ENCODE assay signal across 7 cellular contexts in the genomic region with DNA sequence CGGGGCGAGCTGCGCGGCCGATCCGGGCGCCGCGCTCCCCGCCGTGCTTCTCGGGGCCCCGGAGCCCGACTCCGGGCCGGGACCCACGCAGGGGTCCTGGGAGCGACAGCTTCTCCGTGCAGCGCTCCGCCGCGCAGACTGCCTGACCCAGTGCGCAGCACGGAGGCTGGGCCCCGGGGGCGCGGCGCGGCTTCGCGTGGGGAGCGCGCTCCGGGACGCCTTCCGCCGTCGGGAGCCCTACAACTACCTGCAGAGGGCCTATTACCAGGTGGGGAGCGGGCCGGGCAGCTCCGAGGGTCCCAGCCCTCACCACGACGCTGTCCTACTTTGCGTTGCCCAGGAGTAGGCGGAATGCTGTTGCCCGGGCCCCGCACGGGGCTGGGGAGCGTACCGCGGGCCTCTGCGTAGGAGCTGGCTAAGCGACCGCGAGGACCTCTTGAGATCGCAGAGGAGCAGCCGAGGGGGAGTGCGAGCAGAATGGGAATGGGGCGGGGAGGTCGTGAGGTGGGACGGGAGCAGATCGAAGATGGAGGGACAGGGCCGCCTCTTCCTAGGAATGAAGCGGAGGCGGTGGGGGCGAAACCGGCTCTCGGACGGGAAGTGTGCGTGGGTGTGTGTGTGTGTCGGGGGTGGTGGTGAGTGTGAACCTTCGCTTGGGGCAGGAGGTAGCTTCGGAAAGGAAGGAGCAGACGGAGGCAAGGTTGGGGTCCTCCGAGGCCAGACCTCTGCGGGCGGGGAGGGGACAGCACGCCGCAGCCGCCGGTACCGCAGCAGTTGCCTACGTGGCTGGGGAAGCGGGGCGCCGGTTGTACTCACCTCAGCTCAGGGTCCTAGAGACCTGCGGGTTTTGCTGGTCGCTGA. TPM values are rescaled to one million over a fixed set of nuclear protein-coding genes. Genes with fewer than 3 reads are reported as not detected.
A peak's percentile ranks its signal among the peaks of the same experiment; 100 is the strongest.
DNase-seq lines count a peak whose midpoint lies in the region; ATAC-seq and TF ChIP-seq lines count a peak whose summit lies in the region.

No MANE protein-coding gene starts in this region.

- no peak overlapping the region for H4K5ac ChIP-seq in H9 (ENCODE audit: insufficient read length, low read depth, low read length)

- no peak overlapping the region for H2BK12ac ChIP-seq in H9 (ENCODE audit: insufficient read length, low read depth, low read length)

- no peaks in the 10 kb centered on the region for H3K79me1 ChIP-seq in H9 (ENCODE audit: insufficient read depth, low read depth, low read length, poor library complexity, severe bottlenecking)

- peaks cover 31 to 44% (median 44%) of the 10 kb centered on the region in 3 experiments for H3K36me3 Mint-ChIP-seq in H9 (ENCODE audit: insufficient read depth in 1 of 3, low read depth in 3 of 3)
- no peaks in the 10 kb centered on the region for H3K36me3 Mint-ChIP-seq in activated naive CD8-positive, alpha-beta T cell treated with anti-CD3 and anti-CD28 coated beads for 36 hours

- H4K91ac ChIP-seq in H9 (ENCODE audit: insufficient read length, low read depth, low read length), result no peak overlapping the region

- CTCF ChIA-PET in PC-3 (lab: Charles Lee), result no interaction called here

- H3K79me2 ChIP-seq in H9 (ENCODE audit: insufficient read depth, low read length) (peaks cover 2% of the 10 kb centered on the region; the same call in 1 of the 2 replicates), PC-3 (ENCODE audit: low read length) (no peaks in the 10 kb centered on the region)

- H3K4me3 ChIP-seq in PC-3 (ENCODE audit: low read length) (peak overlapping the region; percentile 67), heart right ventricle (peak overlapping the region; percentile 58 to 95 (median 76)), psoas muscle (peak overlapping the region; percentile 76)

- no peaks in the 10 kb centered on the region for H3K36me3 ChIP-seq in PC-3 (ENCODE audit: low read depth, low read length)
- H3K36me3 ChIP-seq in heart right ventricle, result peaks cover 0 to 29% (median 0%) of the 10 kb centered on the region in 9 donors
- peaks cover 0 to 2% of the 10 kb centered on the region in 2 donors for H3K36me3 ChIP-seq in psoas muscle (ENCODE audit: insufficient read depth in 1 of 2, low read depth in 1 of 2)

- H3K4me1 Mint-ChIP-seq in H9, result peaks cover 29 to 43% of the 10 kb centered on the region in 2 experiments
- peaks cover 17% of the 10 kb centered on the region for H3K4me1 Mint-ChIP-seq in activated naive CD8-positive, alpha-beta T cell treated with anti-CD3 and anti-CD28 coated beads for 36 hours

- intact Hi-C loops in PC-3 (cut with micrococcal nuclease) (no loop called here), heart right ventricle (cut with DNase I) (loop anchor here (5.0 to 10.0 kb wide), 7 partner anchors 52 to 214 kb away; partner anchors contain the start of genes MLF2 (in 7 of the 10) and PTMS (in 1 of the 10)), psoas muscle (cut with DNase I) (loop anchor here (5.0 to 10.0 kb wide), 3 partner anchors 74 to 212 kb away; partner anchors contain the start of gene MLF2 (in 2 of the 2))

- no peak overlapping the region for H3K56ac ChIP-seq in H9 (ENCODE audit: insufficient read length, low read depth, low read length)

- no peak overlapping the region for H2BK15ac ChIP-seq in H9 (ENCODE audit: low read depth, low read length)

- H4K8ac ChIP-seq in H9 (replicated peaks; ENCODE audit: insufficient read length, low read depth, low read length), result no peak overlapping the region

- peaks cover 14% of the 10 kb centered on the region for H3K23me2 ChIP-seq in H9 (ENCODE audit: insufficient read length, low read depth, low read length, poor library complexity, severe bottlenecking)

- no peak overlapping the region for H2AK5ac ChIP-seq in H9 (ENCODE audit: insufficient read length, low read length)

- no peaks in the 10 kb centered on the region for H3K9me2 ChIP-seq in PC-3 (replicated peaks; ENCODE audit: low read length)

- H3K23ac ChIP-seq in H9 (ENCODE audit: insufficient read length, low read depth, low read length), result no peak overlapping the region

- H4K20me1 ChIP-seq in H9 (ENCODE audit: control insufficient read depth, insufficient read depth, insufficient read length) (peaks cover 5% of the 10 kb centered on the region), PC-3 (ENCODE audit: low read length) (no peaks in the 10 kb centered on the region)

- POLR2A ChIA-PET in PC-3 (lab: Charles Lee; ENCODE audit: unreplicated experiment), result no interaction called here

- no peak overlapping the region for H2BK5ac ChIP-seq in H9 (ENCODE audit: insufficient read length, low read length)

- H3F3A ChIP-seq in PC-3 (ENCODE audit: low read length, unreplicated experiment), result no peaks in the 10 kb centered on the region

- H3K27ac Mint-ChIP-seq in H9, result peak overlapping the region; percentile 83 to 97 (median 97)
- peak overlapping the region; percentile 51 for H3K27ac Mint-ChIP-seq in activated naive CD8-positive, alpha-beta T cell treated with anti-CD3 and anti-CD28 coated beads for 36 hours

- no TSS peak for BruUV-seq in PC-3 (replicated peaks; lab: Mats Ljungman, UMichigan)

- H3K9ac ChIP-seq in H9 (ENCODE audit: extremely low read depth, insufficient read length, low read length) (peak overlapping the region; percentile 72), PC-3 (ENCODE audit: low read length) (peak overlapping the region; percentile 22; the same call in 1 of the 2 replicates)

- peak overlapping the region; percentile 82 for H3K14ac ChIP-seq in H9 (ENCODE audit: insufficient read depth, low read length)

- H3K27me3 ChIP-seq in H9 (ENCODE audit: insufficient read depth, low read length) (no peaks in the 10 kb centered on the region), PC-3 (ENCODE audit: low read length) (no peaks in the 10 kb centered on the region), heart right ventricle (peaks cover 0 to 40% (median 0%) of the 10 kb centered on the region in 7 donors), psoas muscle (ENCODE audit: insufficient read depth in 3 of 3, low read length in 2 of 3) (peaks cover 0 to 50% (median 6%) of the 10 kb centered on the region in 3 donors)

- no CpG with 5 or more reads among the region's 89 CpGs for WGBS in H9 (ENCODE audit: extremely low coverage, insufficient read length, low lambda C conversion rate)
- WGBS in heart right ventricle, 2 donors, result 1% methylated on average over 85 to 89 of the region's 89 CpGs
- 1 to 5% (median 1%) methylated on average over 64 to 89 of the region's 89 CpGs for WGBS in psoas muscle, 3 donors

- peaks cover 16% of the 10 kb centered on the region for H3K27me3 Mint-ChIP-seq in H9 (ENCODE audit: low read depth)
- H3K27me3 Mint-ChIP-seq in activated naive CD8-positive, alpha-beta T cell treated with anti-CD3 and anti-CD28 coated beads for 36 hours, result peaks cover 54% of the 10 kb centered on the region

- H3T11ph ChIP-seq in H9 (ENCODE audit: low read length), result no peak overlapping the region

- ATAC-seq in PC-3 (no peak), heart right ventricle (peak; percentile 11 to 34 (median 24)), psoas muscle (peak in 3 of 4 donors; percentile 11 to 23 (median 13)), GM19455 (IDR thresholded peaks at IDR 0.05; ENCODE audit: unreplicated experiment) (no peak)

- no peaks in the 10 kb centered on the region for H3K9me3 Mint-ChIP-seq in H9
- H3K9me3 Mint-ChIP-seq in activated naive CD8-positive, alpha-beta T cell treated with anti-CD3 and anti-CD28 coated beads for 36 hours, result no peaks in the 10 kb centered on the region

- H3K27ac ChIP-seq in H9 (ENCODE audit: insufficient read length, low read depth, low read length) (no peak overlapping the region), PC-3 (ENCODE audit: low read length) (no peak overlapping the region), heart right ventricle (peak overlapping the region; percentile 59 to 91 (median 84)), psoas muscle (no peak overlapping the region)

- DNase-seq in H9, result peak; percentile 80
- DNase-seq in PC-3, result no peak
- peak; percentile 47 for DNase-seq in activated naive CD8-positive, alpha-beta T cell treated with anti-CD3 and anti-CD28 coated beads for 36 hours
- DNase-seq in heart right ventricle, result peak in 1 of 2 donors; percentile 45
- peak in 1 of 2 donors; percentile 45 for DNase-seq in psoas muscle
- DNase-seq in NCI-H1694 (lab: John Stamatoyannopoulos, UW), result no peak

- H3K9me3 ChIP-seq in H9 (ENCODE audit: control insufficient read depth, low read depth, low read length), result no peaks in the 10 kb centered on the region
- H3K9me3 ChIP-seq in PC-3 (ENCODE audit: low read length), result no peaks in the 10 kb centered on the region
- no peaks in the 10 kb centered on the region for H3K9me3 ChIP-seq in heart right ventricle
- no peaks in the 10 kb centered on the region for H3K9me3 ChIP-seq in psoas muscle

- no peak overlapping the region for H2AFZ ChIP-seq in H9 (ENCODE audit: low read length)
- peak overlapping the region; percentile 76 for H2AFZ ChIP-seq in PC-3 (ENCODE audit: low read length)

- peaks cover 3% of the 10 kb centered on the region; the same call in 1 of the 2 replicates for H3K4me1 ChIP-seq in H9 (ENCODE audit: insufficient read depth, low read length)
- H3K4me1 ChIP-seq in PC-3 (ENCODE audit: insufficient read depth, low read length), result peaks cover 5% of the 10 kb centered on the region; the same call in 1 of the 2 replicates
- peaks cover 8 to 52% (median 26%) of the 10 kb centered on the region in 9 donors for H3K4me1 ChIP-seq in heart right ventricle
- peaks cover 3% of the 10 kb centered on the region for H3K4me1 ChIP-seq in psoas muscle

- H3K4me2 ChIP-seq in H9 (ENCODE audit: insufficient read depth, insufficient read length, low read length) (peak overlapping the region; percentile 80), PC-3 (ENCODE audit: low read length) (peak overlapping the region; percentile 86)

- TF ChIP-seq CTCF in H9 (conservative IDR thresholded peaks at IDR 0.05), result no peak
- no peak for TF ChIP-seq CTCF in PC-3 (conservative IDR thresholded peaks at IDR 0.05; ENCODE audit: low read depth, low read length)
- no peak for TF ChIP-seq CTCF in heart right ventricle (IDR thresholded peaks at IDR 0.05)
- no peak for TF ChIP-seq CTCF in psoas muscle (IDR thresholded peaks at IDR 0.05)

- no peak overlapping the region for H3K4ac ChIP-seq in H9 (ENCODE audit: low read depth, low read length)

- no peak overlapping the region for H2BK120ac ChIP-seq in H9 (ENCODE audit: low read depth, low read length, poor library complexity, severe bottlenecking)

- H2BK20ac ChIP-seq in H9 (ENCODE audit: low read depth, low read length, poor library complexity, severe bottlenecking), result no peak overlapping the region

- H3K4me3 Mint-ChIP-seq in H9, result peak overlapping the region; percentile 97 to 99
- H3K4me3 Mint-ChIP-seq in activated naive CD8-positive, alpha-beta T cell treated with anti-CD3 and anti-CD28 coated beads for 36 hours, result peak overlapping the region; percentile 84

- H3K18ac ChIP-seq in H9 (ENCODE audit: insufficient read length, low read depth, low read length), result peak overlapping the region; percentile 74

RNA-seq across cellular contexts. Expression of gene P3H3, which starts 0.7 kb away (rescaled TPM):
- total RNA-seq in H9 (2021) (55.0 and 60.2 TPM in 2 replicates), PC-3 (2014; rRNA removed) (9.3 and 24.4 TPM in 2 replicates), heart right ventricle (10 to 100 TPM in 9 of 10 donors, 1 to 10 TPM in 1; 6.4 to 24.6 (median 16.0) TPM), psoas muscle (1 to 10 TPM; 1.3 to 4.2 (median 3.2) TPM)
- total RNA-seq in activated naive CD8-positive, alpha-beta T cell treated with anti-CD3 and anti-CD28 coated beads for 36 hours, result under 1 TPM; 0.36 to 0.60 TPM
- polyA plus RNA-seq in heart right ventricle (10 to 100 TPM; 12.5 to 37.8 TPM), psoas muscle (1 to 10 TPM in 2 of 3 donors, under 1 TPM in 1; 0.87 to 1.2 (median 1.1) TPM)

RNA-seq across cellular contexts. Expression of gene GPR162, which starts 7.3 kb away (rescaled TPM):
- total RNA-seq in H9 (2021) (4.6 and 6.1 TPM in 2 replicates), PC-3 (2014; rRNA removed) (not detected in 2 replicates), heart right ventricle (1 to 10 TPM; 1.8 to 5.7 (median 3.8) TPM), psoas muscle (1 to 10 TPM in 3 of 4 donors, under 1 TPM in 1; 0.50 to 2.8 (median 1.2) TPM)
- total RNA-seq in activated naive CD8-positive, alpha-beta T cell treated with anti-CD3 and anti-CD28 coated beads for 36 hours, result under 1 TPM; 0.54 to 0.76 TPM
- polyA plus RNA-seq in heart right ventricle (10 to 100 TPM in 1 of 2 donors, 1 to 10 TPM in 1; 7.0 to 16.8 TPM), psoas muscle (1 to 10 TPM in 1 of 3 donors, under 1 TPM in 2; 0.60 to 1.8 (median 0.61) TPM)

RNA-seq across cellular contexts. Expression of gene GNB3, which starts 11.8 kb away (rescaled TPM):
- total RNA-seq in H9 (2021), result 17.3 and 20.0 TPM in 2 replicates
- 1.8 TPM in 1 of 2 replicates, not detected in the other for total RNA-seq in PC-3 (2014; rRNA removed)
- under 1 TPM in 1 of 2 experiments, not detected in 1; 0.10 TPM for total RNA-seq in activated naive CD8-positive, alpha-beta T cell treated with anti-CD3 and anti-CD28 coated beads for 36 hours
- total RNA-seq in heart right ventricle, result 10 to 100 TPM in 2 of 10 donors, 1 to 10 TPM in 8; 2.4 to 14.6 (median 7.5) TPM
- 10 to 100 TPM in 1 of 2 donors, 1 to 10 TPM in 1; 1.9 to 15.0 TPM for polyA plus RNA-seq in heart right ventricle
- under 1 TPM; 0.23 to 0.69 (median 0.33) TPM for total RNA-seq in psoas muscle
- polyA plus RNA-seq in psoas muscle, result under 1 TPM; 0.13 to 0.60 (median 0.13) TPM

RNA-seq across cellular contexts. Expression of gene CDCA3, which starts 22.2 kb away (rescaled TPM):
- total RNA-seq in H9 (2021) (45.1 and 48.6 TPM in 2 replicates), PC-3 (2014; rRNA removed) (52.1 and 92.0 TPM in 2 replicates), heart right ventricle (1 to 10 TPM in 3 of 10 donors, under 1 TPM in 6, not detected in 1; 0.22 to 4.0 (median 0.55) TPM), psoas muscle (1 to 10 TPM in 1 of 4 donors, under 1 TPM in 2, not detected in 1; 0.79 to 1.1 (median 0.92) TPM)
- 10 to 100 TPM; 62.5 to 64.0 TPM for total RNA-seq in activated naive CD8-positive, alpha-beta T cell treated with anti-CD3 and anti-CD28 coated beads for 36 hours
- polyA plus RNA-seq in heart right ventricle (1 to 10 TPM in 1 of 2 donors, under 1 TPM in 1; 0.45 to 1.5 TPM), psoas muscle (1 to 10 TPM in 1 of 3 donors, under 1 TPM in 2; 0.21 to 3.3 (median 0.56) TPM)

RNA-seq across cellular contexts. Expression of gene USP5, which starts 23.0 kb away (rescaled TPM):
- total RNA-seq in H9 (2021) (143 and 144 TPM in 2 replicates), PC-3 (2014; rRNA removed) (107 and 113 TPM in 2 replicates), heart right ventricle (10 to 100 TPM; 64.8 to 95.5 (median 74.1) TPM), psoas muscle (100 to 1,000 TPM in 3 of 4 donors, 10 to 100 TPM in 1; 98.1 to 127 (median 112) TPM)
- total RNA-seq in activated naive CD8-positive, alpha-beta T cell treated with anti-CD3 and anti-CD28 coated beads for 36 hours, result 100 to 1,000 TPM; 125 to 127 TPM
- polyA plus RNA-seq in heart right ventricle (10 to 100 TPM; 17.6 to 37.4 TPM), psoas muscle (10 to 100 TPM; 43.1 to 85.1 (median 49.5) TPM)

Comparison
In these comparisons a context has a peak if more than half of its experiments do, and no peak if none do; other contexts are left out.
1. DNase-seq: peak in H9 (single experiment) and activated naive CD8-positive, alpha-beta T cell treated with anti-CD3 and anti-CD28 coated beads for 36 hours (single experiment); none in PC-3 (single experiment) and NCI-H1694 (single experiment).
2. H3K27ac ChIP-seq: peak in heart right ventricle (10 of 10); none in H9 (single experiment), PC-3 (single experiment) and psoas muscle (single experiment).
3. ATAC-seq: peak in heart right ventricle (8 of 8) and psoas muscle (3 of 4); none in PC-3 (single experiment) and GM19455 (single experiment).
4. Peak in every context shown above with its lines, with median percentiles within 50 percentile points of each other: H3K4me3 ChIP-seq.